Comparison of ENCODE assay signal across 19 cellular contexts in the genomic region with DNA sequence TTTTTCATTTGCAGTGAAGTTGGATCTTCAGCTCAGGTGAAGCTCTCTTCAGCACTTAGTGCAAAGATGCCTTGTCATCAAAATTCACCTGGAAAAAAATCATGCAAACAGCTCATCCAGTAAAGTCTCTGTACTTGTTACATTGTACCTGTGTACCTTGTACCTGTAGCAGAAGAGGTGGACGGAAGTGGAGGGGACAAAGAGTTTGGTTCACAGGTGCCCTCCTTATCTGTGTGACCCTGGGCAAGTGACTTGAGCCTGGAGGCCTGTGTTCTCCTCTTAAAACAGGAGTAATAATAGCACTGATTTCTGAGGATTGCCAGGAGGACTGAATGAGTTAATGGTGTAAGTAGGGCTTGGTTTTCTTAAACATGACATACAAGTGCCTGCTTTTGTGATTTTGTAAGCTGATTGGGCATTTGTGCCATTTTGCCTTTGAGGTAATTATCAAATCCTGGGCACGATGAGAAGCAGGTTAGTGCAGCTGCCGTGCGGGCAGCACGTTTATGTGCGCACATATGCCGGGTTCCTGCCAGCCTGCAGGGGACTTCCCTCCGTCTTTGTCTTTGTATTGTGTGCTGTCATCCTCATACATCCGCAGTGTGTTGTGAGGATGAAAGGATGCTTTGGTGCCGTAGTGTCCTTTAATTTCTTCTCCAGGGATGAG. TPM values are rescaled to one million over a fixed set of nuclear protein-coding genes. Genes with fewer than 3 reads are reported as not detected.
"Had no signal": no experiment of that assay in that cellular context is flagged by ENCODE, and none has a peak within 500 bp of the region (broad histone marks: within the 10 kb centered on the region; RNA-seq: fewer than 3 reads in every experiment).

No MANE protein-coding gene starts in this region.

- DNase-seq: activated CD4-positive, alpha-beta T cell treated with anti-CD3 and anti-CD28 coated beads for 48 hours; activated CD8-positive, alpha-beta memory T cell treated with anti-CD3 and anti-CD28 coated beads, Interleukin-2, amount 50 U/mL, for 4 hours; activated CD8-positive, alpha-beta T cell treated with anti-CD3 and anti-CD28 coated beads, Interleukin-2, amount 10 ng/mL, durations not matched to agents 7 days and 5 days; activated gamma-delta T cell treated with Interleukin-2 at 50 U/mL for 16 hours; activated naive CD8-positive, alpha-beta T cell treated with anti-CD3 and anti-CD28 coated beads for 36 hours; activated T-cell treated with anti-CD3 and anti-CD28 coated beads, Interleukin-2, amount 50 U/mL, for 72 hours; body of pancreas; cortex of kidney; effector CD4-positive, alpha-beta T cell; nephron progenitor cell; SJCRH30; stimulated activated CD4-positive, alpha-beta T cell treated with anti-CD3 and anti-CD28 coated beads, Interleukin-2, amount 100 ng/mL, for 48 hours; stimulated activated naive B cell treated with anti-CD40 and anti-IgM and Interleukin-4, amounts not matched to agents 10 μg/mL and 1 μg/mL and 100 μg/mL, for 72 hours; T-helper 2 cell; trophoblast cell had no signal

- H3K4me1 Mint-ChIP-seq: activated naive CD8-positive, alpha-beta T cell treated with anti-CD3 and anti-CD28 coated beads for 36 hours; WTC11 had no signal

- ATAC-seq: activated CD8-positive, alpha-beta T cell treated with anti-CD3 and anti-CD28 coated beads, Interleukin-2, amount 10 ng/mL, durations not matched to agents 7 days and 5 days; activated T-cell treated with anti-CD3 and anti-CD28 coated beads, Interleukin-2, amount 50 U/mL, for 72 hours; body of pancreas; stimulated activated naive B cell treated with anti-CD40 and anti-IgM and Interleukin-4, amounts not matched to agents 10 μg/mL and 1 μg/mL and 100 μg/mL, for 72 hours; WTC11 had no signal

- H3K36me3 Mint-ChIP-seq: activated naive CD8-positive, alpha-beta T cell treated with anti-CD3 and anti-CD28 coated beads for 36 hours; memory B cell; stimulated activated naive B cell treated with anti-CD40 and anti-IgM and Interleukin-4, amounts not matched to agents 10 μg/mL and 1 μg/mL and 100 μg/mL, for 72 hours; WTC11 had no signal

- H3K27ac Mint-ChIP-seq: activated CD8-positive, alpha-beta T cell treated with anti-CD3 and anti-CD28 coated beads, Interleukin-2, amount 10 ng/mL, durations not matched to agents 7 days and 5 days; activated naive CD8-positive, alpha-beta T cell treated with anti-CD3 and anti-CD28 coated beads for 36 hours; activated T-cell treated with anti-CD3 and anti-CD28 coated beads, Interleukin-2, amount 50 U/mL, for 72 hours; memory B cell; stimulated activated naive B cell treated with anti-CD40 and anti-IgM and Interleukin-4, amounts not matched to agents 10 μg/mL and 1 μg/mL and 100 μg/mL, for 72 hours; WTC11 had no signal

- H3K27ac ChIP-seq: body of pancreas, psoas muscle, SJCRH30 had no signal

- H3K27me3 ChIP-seq: body of pancreas had no signal

- H3K4me3 ChIP-seq: body of pancreas, psoas muscle, SJCRH30 had no signal

- H3K9me3 Mint-ChIP-seq: activated naive CD8-positive, alpha-beta T cell treated with anti-CD3 and anti-CD28 coated beads for 36 hours; activated T-cell treated with anti-CD3 and anti-CD28 coated beads, Interleukin-2, amount 50 U/mL, for 72 hours; memory B cell; nephron progenitor cell; stimulated activated naive B cell treated with anti-CD40 and anti-IgM and Interleukin-4, amounts not matched to agents 10 μg/mL and 1 μg/mL and 100 μg/mL, for 72 hours; WTC11 had no signal

- H3K9me3 ChIP-seq: body of pancreas, psoas muscle, SJCRH30 had no signal

- H3K36me3 ChIP-seq: SJCRH30 had no signal

- H3K4me3 Mint-ChIP-seq: activated CD8-positive, alpha-beta T cell treated with anti-CD3 and anti-CD28 coated beads, Interleukin-2, amount 10 ng/mL, durations not matched to agents 7 days and 5 days; activated naive CD8-positive, alpha-beta T cell treated with anti-CD3 and anti-CD28 coated beads for 36 hours; activated T-cell treated with anti-CD3 and anti-CD28 coated beads, Interleukin-2, amount 50 U/mL, for 72 hours; memory B cell; nephron progenitor cell; stimulated activated naive B cell treated with anti-CD40 and anti-IgM and Interleukin-4, amounts not matched to agents 10 μg/mL and 1 μg/mL and 100 μg/mL, for 72 hours; WTC11 had no signal

- H3K27me3 Mint-ChIP-seq: activated naive CD8-positive, alpha-beta T cell treated with anti-CD3 and anti-CD28 coated beads for 36 hours had no signal

- H3K4me1 ChIP-seq: body of pancreas, SJCRH30 had no signal

RNA-seq across cellular contexts. Expression of gene ADGRD1, which starts 54.2 kb away (rescaled TPM):
- total RNA-seq: activated CD8-positive, alpha-beta T cell treated with anti-CD3 and anti-CD28 coated beads, Interleukin-2, amount 10 ng/mL, durations not matched to agents 7 days and 5 days; endothelial cell of umbilical vein had no signal
